30 cellular contexts compared by ENCODE assay signal in genomic region chr19:32361574-32362317, GRCh38. TPM values are rescaled to one million over a fixed set of nuclear protein-coding genes. Genes with fewer than 3 reads are reported as not detected.
DNase-seq lines count a peak whose midpoint lies in the region; ATAC-seq, FAIRE-seq and TF ChIP-seq lines count a peak whose summit lies in the region.
"Had no signal": no experiment of that assay in that cellular context is flagged by ENCODE, and none has a peak within 500 bp of the region (broad histone marks: within the 10 kb centered on the region; RNA-seq: fewer than 3 reads in every experiment).

No MANE protein-coding gene starts in this region.

- no peak for TF ChIP-seq POLR2A in HepG2 (IDR thresholded peaks at IDR 0.05; ENCODE audit: insufficient read depth in 1 of 2, low read depth in 2 of 2, low read length in 2 of 2)
- no peak for TF ChIP-seq POLR2A in esophagus squamous epithelium (IDR thresholded peaks at IDR 0.05)

- intact Hi-C loops in HepG2 (cut with micrococcal nuclease; ENCODE audit: unreplicated experiment): no loop called here
- intact Hi-C loops in esophagus squamous epithelium (cut with DNase I): no loop called here

- TF ChIP-seq EP300 in HepG2 (IDR thresholded peaks at IDR 0.05; ENCODE audit: low read depth in 2 of 2, low read length in 2 of 2) (no peak), HepG2 (CRISPR knock-in tag; IDR thresholded peaks at IDR 0.05; ENCODE audit: borderline replicate concordance) (no peak)

- WGBS in HepG2 (ENCODE audit: low lambda C conversion rate): 89% methylated on average over 9 of the region's 9 CpGs
- WGBS in esophagus squamous epithelium, 2 donors: 92% methylated on average over 7 to 8 of the region's 9 CpGs

- FAIRE-seq in HepG2 (lab: Jason Lieb, UNC): no peak
- FAIRE-seq: endothelial cell of umbilical vein, GM12892, RCC 7860 had no signal

- in situ Hi-C loops in HepG2 (cut with HindIII; ENCODE audit: extremely low pct_ligation_motif_present, low pct_unique_long_range_greater_than_20kb): no loop called here

- TF ChIP-seq RAD21 in HepG2 (CRISPR knock-in tag; IDR thresholded peaks at IDR 0.05): no peak

- DNase-seq in HepG2 (ENCODE audit: low spot score) (no peak), thoracic aorta (ENCODE audit: low spot score) (no peak), NCI-H1105 (lab: John Stamatoyannopoulos, UW) (no peak), esophagus squamous epithelium (lab: John Stamatoyannopoulos, UW) (no peak)
- DNase-seq: activated CD4-positive, alpha-beta T cell treated with anti-CD3 and anti-CD28 coated beads, Interleukin-2, amount 10 ng/mL, durations not matched to agents 24 days and 14 days; activated gamma-delta T cell treated with Interleukin-2 at 50 U/mL for 16 hours; activated naive CD8-positive, alpha-beta T cell treated with anti-CD3 and anti-CD28 coated beads, Interleukin-2, amount 50 U/mL, for 24 hours; activated T-cell treated with anti-CD3 and anti-CD28 coated beads, Interleukin-2, amount 50 U/mL, for 1 hour; Caco-2; gastrocnemius medialis; HCEC 1CT; IMR-90; kidney glomerular epithelial cell; mucosa of descending colon; natural killer cell; NCI-H146; NCI-H774; SHP77 treated with DMSO at 0.1 percent for 48 hours; stimulated activated naive CD4-positive, alpha-beta T cell; SW 1271; T-helper 9 cell; WERI-Rb-1 had no signal

- POLR2A ChIA-PET in HEK293 (lab: Yijun Ruan, JAX) (no interaction called here), HepG2 (lab: Yijun Ruan, JAX) (interaction anchor here (2.9 kb wide), 1 partner anchor 16 kb away, joined by 22 read pairs; the partner anchor contains the start of gene ZNF507)

- H3K9me3 ChIP-seq in HEK293 (ENCODE audit: control insufficient read depth, insufficient read depth, low read depth, low read length): no peaks in the 10 kb centered on the region; the same call in 1 of the 2 replicates
- no peaks in the 10 kb centered on the region for H3K9me3 ChIP-seq in HepG2 (ENCODE audit: low read length)
- H3K9me3 ChIP-seq in thoracic aorta: no peaks in the 10 kb centered on the region
- no peaks in the 10 kb centered on the region for H3K9me3 ChIP-seq in esophagus squamous epithelium
- H3K9me3 ChIP-seq: Caco-2, gastrocnemius medialis, mucosa of descending colon, tibial nerve had no signal

- H2AFZ ChIP-seq in HepG2 (ENCODE audit: low read length): no peak overlapping the region

- no peaks in the 10 kb centered on the region; the same call in 1 of the 2 replicates for H4K20me1 ChIP-seq in HepG2 (ENCODE audit: insufficient read depth, low read length)

- no TSS peak for BruUV-seq in HepG2 (replicated peaks; lab: Mats Ljungman, UMichigan)

- no peak overlapping the region for H3K27ac ChIP-seq in HEK293 (ENCODE audit: extremely low read depth, low read depth, low read length)
- peak overlapping the region; percentile 90 for H3K27ac ChIP-seq in angular gyrus (ENCODE audit: low read depth, low read length)
- peak overlapping the region; percentile 70 for H3K27ac ChIP-seq in HepG2 (ENCODE audit: extremely low read length, insufficient read depth, low read length)
- H3K27ac ChIP-seq in thoracic aorta: peak overlapping the region; percentile 48 to 96
- peak overlapping the region in 2 of 4 donors; percentile 77 to 79 for H3K27ac ChIP-seq in esophagus squamous epithelium
- H3K27ac ChIP-seq: gastrocnemius medialis, WERI-Rb-1 had no signal

- H3K9ac ChIP-seq in HepG2 (ENCODE audit: insufficient read depth, low read depth, low read length): no peak overlapping the region

- H3K4me2 ChIP-seq in HepG2 (ENCODE audit: low read depth, low read length): no peak overlapping the region; the same call in 1 of the 2 replicates

- H3K27me3 ChIP-seq in HepG2 (ENCODE audit: control insufficient read depth in 1 of 2, insufficient read depth in 2 of 2, low read length in 2 of 2) (no peaks in the 10 kb centered on the region), thoracic aorta (replicated peaks; ENCODE audit: insufficient read depth) (no peaks in the 10 kb centered on the region), esophagus squamous epithelium (no peaks in the 10 kb centered on the region)
- H3K27me3 ChIP-seq: gastrocnemius medialis, tibial nerve had no signal

- peaks cover 90 to 100% of the 10 kb centered on the region in 2 experiments for H3K36me3 ChIP-seq in HEK293 (ENCODE audit: control insufficient read depth in 2 of 2, insufficient read depth in 1 of 2, low read length in 2 of 2)
- peaks cover 7 to 66% of the 10 kb centered on the region in 2 experiments for H3K36me3 ChIP-seq in HepG2 (replicated peaks in 1 of 2; ENCODE audit: control insufficient read depth in 1 of 2, insufficient read depth in 2 of 2, low read length in 2 of 2)
- peaks cover 5% of the 10 kb centered on the region for H3K36me3 ChIP-seq in thoracic aorta
- peaks cover 0 to 88% (median 0%) of the 10 kb centered on the region in 3 donors for H3K36me3 ChIP-seq in esophagus squamous epithelium

- H3K4me1 ChIP-seq in HEK293 (ENCODE audit: control insufficient read depth, insufficient read depth, low read length) (no peaks in the 10 kb centered on the region; the same call in 1 of the 2 replicates), HepG2 (ENCODE audit: insufficient read depth, low read length) (peaks cover 46% of the 10 kb centered on the region), thoracic aorta (ENCODE audit: control insufficient read depth in 1 of 2, low read depth in 2 of 2) (peaks cover 19 to 31% of the 10 kb centered on the region in 2 donors), esophagus squamous epithelium (peaks cover 20 to 30% (median 20%) of the 10 kb centered on the region in 3 donors)

- H3K79me2 ChIP-seq in HepG2 (ENCODE audit: insufficient read depth, low read length): peaks cover 38% of the 10 kb centered on the region

- ATAC-seq in HepG2 (no peak), thoracic aorta (ENCODE audit: insufficient number of reproducible peaks, low FRiP score, low read depth) (no peak), GM21723 (IDR thresholded peaks at IDR 0.05; ENCODE audit: unreplicated experiment) (no peak)
- ATAC-seq: activated naive CD8-positive, alpha-beta T cell treated with anti-CD3 and anti-CD28 coated beads, Interleukin-2, amount 50 U/mL, for 24 hours; gastrocnemius medialis; mucosa of descending colon; natural killer cell had no signal

- CTCF ChIA-PET in HEK293 (lab: Yijun Ruan, JAX) (interaction anchor here (0.6 to 2.5 kb wide), 4 partner anchors 21 to 102 kb away, joined by 4 to 14 read pairs (median 6); no protein-coding TSS in a partner anchor), HepG2 (lab: Yijun Ruan, JAX; ENCODE audit: low intra/inter-chr PET ratio, low total read pairs) (no interaction called here)

- no peak for TF ChIP-seq CTCF in HEK293 (tag by site-specific recombination; IDR thresholded peaks at IDR 0.05)
- TF ChIP-seq CTCF in HepG2 (CRISPR knock-in tag; IDR thresholded peaks at IDR 0.05): no peak
- no peak for TF ChIP-seq CTCF in thoracic aorta (IDR thresholded peaks at IDR 0.05)
- TF ChIP-seq CTCF in esophagus squamous epithelium (IDR thresholded peaks at IDR 0.05): no peak

- H3K4me3 ChIP-seq in HEK293 (ENCODE audit: low read depth, low read length) (no peak overlapping the region), HepG2 (replicated peaks in 1 of 3; ENCODE audit: insufficient read depth in 1 of 3, low read depth in 2 of 3, low read length in 3 of 3) (no peak overlapping the region), thoracic aorta (no peak overlapping the region), esophagus squamous epithelium (no peak overlapping the region)
- H3K4me3 ChIP-seq: gastrocnemius medialis, mucosa of descending colon, skin epidermis, tibial nerve had no signal

RNA-seq across cellular contexts. Expression of gene ZNF507, which starts 16.3 kb away (rescaled TPM):
- total RNA-seq in HepG2 (2016; rRNA removed; fragmentation: Illumina TruSeq; extraction: Trizol): 7.3 and 16.4 TPM in 2 replicates
- 1.8 TPM in 2 replicates for total RNA-seq in HepG2 (2016; cell fraction: cytosol; rRNA removed; fragmentation: Illumina TruSeq; extraction: Trizol; ENCODE audit: low read depth)
- 6.3 and 13.8 TPM in 2 replicates for total RNA-seq in HepG2 (2016; cell fraction: insoluble cytoplasmic fraction; rRNA removed; fragmentation: Illumina TruSeq; extraction: Trizol)
- total RNA-seq in HepG2 (2016; cell fraction: membrane; rRNA removed; fragmentation: Illumina TruSeq; extraction: Trizol): 5.9 and 7.7 TPM in 2 replicates
- total RNA-seq in HepG2 (2016; cell fraction: nucleus; rRNA removed; fragmentation: Illumina TruSeq; extraction: Trizol): 17.9 and 18.0 TPM in 2 replicates
- 9.3 and 10.9 TPM in 2 replicates for polyA plus RNA-seq in HepG2 (2011; rRNA removed)
- polyA plus RNA-seq in HepG2 (2011; cell fraction: cytosol; rRNA removed): 4.4 and 7.4 TPM in 2 replicates
- polyA plus RNA-seq in HepG2 (2011; cell fraction: nucleus; rRNA removed): 9.6 and 11.6 TPM in 2 replicates
- polyA plus RNA-seq in HepG2 (2012): 8.5 and 10.8 TPM in 2 replicates
- polyA plus RNA-seq in HepG2 (2016; cell fraction: cytosol; fragmentation: Illumina TruSeq; extraction: Trizol; ENCODE audit: low read depth): 0.23 and 0.26 TPM in 2 replicates
- polyA plus RNA-seq in HepG2 (2016; cell fraction: insoluble cytoplasmic fraction; fragmentation: Illumina TruSeq; extraction: Trizol; ENCODE audit: low read depth): 12.0 TPM in 2 replicates
- 1.4 and 1.5 TPM in 2 replicates for polyA plus RNA-seq in HepG2 (2016; cell fraction: membrane; fragmentation: Illumina TruSeq; extraction: Trizol; ENCODE audit: low read depth)
- polyA plus RNA-seq in HepG2 (2016; cell fraction: nucleus; fragmentation: Illumina TruSeq; extraction: Trizol; ENCODE audit: insufficient read depth, low read depth): 20.3 and 21.4 TPM in 2 replicates
- 8.0 and 18.6 TPM in 2 replicates for polyA minus RNA-seq in HepG2 (2011; rRNA and poly(A)+ RNA removed; ENCODE audit: low replicate concordance)
- polyA minus RNA-seq in HepG2 (2011; cell fraction: cytosol; rRNA and poly(A)+ RNA removed): 8.3 and 12.6 TPM in 2 replicates
- polyA minus RNA-seq in HepG2 (2011; cell fraction: nucleus; rRNA and poly(A)+ RNA removed): 38.0 and 39.0 TPM in 2 replicates
- 10 to 100 TPM; 22.6 to 34.6 TPM for total RNA-seq in thoracic aorta
- total RNA-seq in esophagus squamous epithelium: 10 to 100 TPM in 1 of 4 donors, 1 to 10 TPM in 3; 5.1 to 19.8 (median 9.3) TPM

RNA-seq across cellular contexts. Expression of gene DPY19L3, which starts 43.8 kb away (rescaled TPM):
- total RNA-seq in HepG2 (2016; rRNA removed; fragmentation: Illumina TruSeq; extraction: Trizol) (9.8 and 25.2 TPM in 2 replicates), thoracic aorta (10 to 100 TPM; 22.1 to 32.9 TPM), esophagus squamous epithelium (10 to 100 TPM in 3 of 4 donors, 1 to 10 TPM in 1; 5.6 to 22.6 (median 16.6) TPM)
- total RNA-seq in HepG2 (2016; cell fraction: cytosol; rRNA removed; fragmentation: Illumina TruSeq; extraction: Trizol; ENCODE audit: low read depth): 1.6 and 2.4 TPM in 2 replicates
- 11.2 and 21.8 TPM in 2 replicates for total RNA-seq in HepG2 (2016; cell fraction: insoluble cytoplasmic fraction; rRNA removed; fragmentation: Illumina TruSeq; extraction: Trizol)
- 5.2 and 5.7 TPM in 2 replicates for total RNA-seq in HepG2 (2016; cell fraction: membrane; rRNA removed; fragmentation: Illumina TruSeq; extraction: Trizol)
- total RNA-seq in HepG2 (2016; cell fraction: nucleus; rRNA removed; fragmentation: Illumina TruSeq; extraction: Trizol): 53.6 and 61.6 TPM in 2 replicates
- 21.6 and 22.9 TPM in 2 replicates for polyA plus RNA-seq in HepG2 (2011; rRNA removed)
- polyA plus RNA-seq in HepG2 (2011; cell fraction: cytosol; rRNA removed): 14.4 and 15.5 TPM in 2 replicates
- 117 and 122 TPM in 2 replicates for polyA plus RNA-seq in HepG2 (2011; cell fraction: nucleus; rRNA removed)
- 15.6 and 16.7 TPM in 2 replicates for polyA plus RNA-seq in HepG2 (2012)
- 0.78 and 0.86 TPM in 2 replicates for polyA plus RNA-seq in HepG2 (2016; cell fraction: cytosol; fragmentation: Illumina TruSeq; extraction: Trizol; ENCODE audit: low read depth)
- polyA plus RNA-seq in HepG2 (2016; cell fraction: insoluble cytoplasmic fraction; fragmentation: Illumina TruSeq; extraction: Trizol; ENCODE audit: low read depth): 7.6 and 8.8 TPM in 2 replicates
- polyA plus RNA-seq in HepG2 (2016; cell fraction: membrane; fragmentation: Illumina TruSeq; extraction: Trizol; ENCODE audit: low read depth): 3.2 and 3.3 TPM in 2 replicates
- polyA plus RNA-seq in HepG2 (2016; cell fraction: nucleus; fragmentation: Illumina TruSeq; extraction: Trizol; ENCODE audit: insufficient read depth, low read depth): 60.1 and 76.3 TPM in 2 replicates
- 25.0 and 30.6 TPM in 2 replicates for polyA minus RNA-seq in HepG2 (2011; rRNA and poly(A)+ RNA removed; ENCODE audit: low replicate concordance)
- polyA minus RNA-seq in HepG2 (2011; cell fraction: cytosol; rRNA and poly(A)+ RNA removed): 22.8 and 24.8 TPM in 2 replicates
- polyA minus RNA-seq in HepG2 (2011; cell fraction: nucleus; rRNA and poly(A)+ RNA removed): 128 and 146 TPM in 2 replicates
